In genomic region chr4:82900016-82900334, GRCh38 we compare ENCODE assay signal across 8 cellular contexts. TPM values are rescaled to one million over a fixed set of nuclear protein-coding genes. Genes with fewer than 3 reads are reported as not detected.
DNase-seq lines count a peak whose midpoint lies in the region; ATAC-seq, FAIRE-seq and TF ChIP-seq lines count a peak whose summit lies in the region.

No MANE protein-coding gene starts in this region.

- no peaks in the 10 kb centered on the region for H3K27me3 Mint-ChIP-seq in CD8-positive, alpha-beta T cell (ENCODE audit: low read depth)
- H3K27me3 Mint-ChIP-seq in progenitor cell of endocrine pancreas: no peaks in the 10 kb centered on the region

- H3K4me2 ChIP-seq in HepG2 (ENCODE audit: low read depth, low read length): peak overlapping the region; percentile 72

- TF ChIP-seq RAD21 in HepG2 (CRISPR knock-in tag; IDR thresholded peaks at IDR 0.05): no peak

- no peaks in the 10 kb centered on the region for H4K20me1 ChIP-seq in HepG2 (ENCODE audit: insufficient read depth, low read length)

- no peak overlapping the region for H3K27ac Mint-ChIP-seq in CD8-positive, alpha-beta T cell
- H3K27ac Mint-ChIP-seq in progenitor cell of endocrine pancreas: no peak overlapping the region

- intact Hi-C loops in CD8-positive, alpha-beta T cell (cut with DNase I, micrococcal nuclease): loop anchor here (1.0 to 5.0 kb wide), 11 partner anchors 9 to 613 kb away; partner anchors contain the start of genes COPS4 (in 2 of the 2), SEC31A (in 2 of the 2), COQ2 (in 1 of the 2) and ENOPH1 (in 1 of the 2)
- intact Hi-C loops in HepG2 (cut with micrococcal nuclease; ENCODE audit: unreplicated experiment): loop anchor here (2.0 kb wide), 1 partner anchor 15 kb away; no protein-coding TSS in a partner anchor

- H3K36me3 Mint-ChIP-seq in CD8-positive, alpha-beta T cell: peaks cover 16% of the 10 kb centered on the region
- H3K36me3 Mint-ChIP-seq in progenitor cell of endocrine pancreas (ENCODE audit: insufficient read depth): peaks cover 8% of the 10 kb centered on the region

- no peak for TF ChIP-seq CTCF in CD8-positive, alpha-beta T cell (IDR thresholded peaks at IDR 0.05)
- TF ChIP-seq CTCF in HepG2 (CRISPR knock-in tag; IDR thresholded peaks at IDR 0.05) (no peak), progenitor cell of endocrine pancreas (IDR thresholded peaks at IDR 0.05; ENCODE audit: unreplicated experiment) (no peak)

- peaks cover 66% of the 10 kb centered on the region for H3K79me2 ChIP-seq in HepG2 (ENCODE audit: insufficient read depth, low read length)

- POLR2A ChIA-PET in CD8-positive, alpha-beta T cell (lab: Charles Lee): interaction anchor here (0.6 to 3.0 kb wide), 12 partner anchors 9 to 555 kb away, joined by 3 to 28 read pairs (median 4); partner anchors contain the start of genes COPS4, HELQ, LIN54 and MRPS18C
- POLR2A ChIA-PET in HepG2 (lab: Yijun Ruan, JAX): interaction anchor here (1.3 to 4.3 kb wide), 9 partner anchors 8 to 470 kb away, joined by 3 to 76 read pairs (median 10); partner anchors contain the start of genes COPS4 and LIN54

- ATAC-seq in CD8-positive, alpha-beta T cell: peak; percentile 3
- peak; percentile 8 for ATAC-seq in GM21360 (IDR thresholded peaks at IDR 0.05; ENCODE audit: unreplicated experiment)
- no peak for ATAC-seq in HepG2

- H3K36me3 ChIP-seq in CD8-positive, alpha-beta T cell (ENCODE audit: insufficient read depth, low read length): no peaks in the 10 kb centered on the region
- H3K36me3 ChIP-seq in KOPT-K1 (ENCODE audit: insufficient read depth, low read length) (peaks cover 41% of the 10 kb centered on the region), HepG2 (replicated peaks in 1 of 2; ENCODE audit: control insufficient read depth in 1 of 2, insufficient read depth in 2 of 2, low read length in 2 of 2) (no peaks in the 10 kb centered on the region; a peak in 1 of 5 replicates)

- peak overlapping the region; percentile 95 for H3K9ac ChIP-seq in HepG2 (ENCODE audit: insufficient read depth, low read depth, low read length)

- in situ Hi-C loops in HepG2 (cut with HindIII; ENCODE audit: extremely low pct_ligation_motif_present, low pct_unique_long_range_greater_than_20kb): no loop called here

- no peak for DNase-seq in CD8-positive, alpha-beta T cell
- DNase-seq in amniotic epithelial cell (ENCODE audit: low read depth) (peak; percentile 38), HepG2 (ENCODE audit: low spot score) (no peak), NCI-H69 (lab: John Stamatoyannopoulos, UW) (no peak), mucosa of gallbladder (ENCODE audit: low spot score) (no peak), progenitor cell of endocrine pancreas (ENCODE audit: low spot score, unreplicated experiment) (no peak)

- CTCF ChIA-PET in CD8-positive, alpha-beta T cell (lab: Charles Lee): interaction anchor here (1.1 to 2.6 kb wide), 8 partner anchors 8 to 553 kb away, joined by 3 to 8 read pairs (median 4); partner anchors contain the start of gene LIN54
- CTCF ChIA-PET in HepG2 (lab: Yijun Ruan, JAX; ENCODE audit: low intra/inter-chr PET ratio, low total read pairs): no interaction called here

- WGBS in HepG2 (ENCODE audit: low lambda C conversion rate): 0% methylated on average over 10 of the region's 10 CpGs

- no peak overlapping the region for H3K4me3 Mint-ChIP-seq in CD8-positive, alpha-beta T cell
- no peak overlapping the region for H3K4me3 Mint-ChIP-seq in progenitor cell of endocrine pancreas (ENCODE audit: low read depth)

- BruUV-seq in HepG2 (replicated peaks; lab: Mats Ljungman, UMichigan): no TSS peak

- peak overlapping the region; percentile 84 for H3K4me3 ChIP-seq in CD8-positive, alpha-beta T cell (ENCODE audit: low read depth, low read length)
- H3K4me3 ChIP-seq in HepG2 (replicated peaks in 1 of 3; ENCODE audit: insufficient read depth in 1 of 3, low read depth in 2 of 3, low read length in 3 of 3): peak overlapping the region; percentile 77 to 88 (median 82)

- no peaks in the 10 kb centered on the region for H3K9me3 Mint-ChIP-seq in CD8-positive, alpha-beta T cell
- no peaks in the 10 kb centered on the region for H3K9me3 Mint-ChIP-seq in progenitor cell of endocrine pancreas (ENCODE audit: low read depth)

- H3K4me1 ChIP-seq in CD8-positive, alpha-beta T cell (ENCODE audit: insufficient read depth, low read length): peaks cover 30% of the 10 kb centered on the region
- peaks cover 43% of the 10 kb centered on the region for H3K4me1 ChIP-seq in HepG2 (ENCODE audit: insufficient read depth, low read length)

- H3K27ac ChIP-seq in CD8-positive, alpha-beta T cell (ENCODE audit: low read depth, low read length): peak overlapping the region; percentile 99
- H3K27ac ChIP-seq in KOPT-K1 (ENCODE audit: low read depth, low read length, poor library complexity, severe bottlenecking) (peak overlapping the region; percentile 96), HepG2 (ENCODE audit: extremely low read length, insufficient read depth, low read length) (peak overlapping the region; percentile 91)

- peaks cover 18% of the 10 kb centered on the region for H3K4me1 Mint-ChIP-seq in CD8-positive, alpha-beta T cell (ENCODE audit: low read depth)
- peaks cover 24% of the 10 kb centered on the region for H3K4me1 Mint-ChIP-seq in progenitor cell of endocrine pancreas (ENCODE audit: low read depth)

- FAIRE-seq in HepG2 (lab: Jason Lieb, UNC): no peak

- no peaks in the 10 kb centered on the region for H3K9me3 ChIP-seq in CD8-positive, alpha-beta T cell (ENCODE audit: low read length)
- H3K9me3 ChIP-seq in KOPT-K1 (ENCODE audit: insufficient read depth, low read length, poor library complexity, severe bottlenecking) (no peaks in the 10 kb centered on the region), HepG2 (ENCODE audit: low read length) (no peaks in the 10 kb centered on the region)

- peak overlapping the region; percentile 66 for H2AFZ ChIP-seq in HepG2 (ENCODE audit: low read length)

- no peaks in the 10 kb centered on the region for H3K27me3 ChIP-seq in CD8-positive, alpha-beta T cell (ENCODE audit: insufficient read depth, low read length)
- no peaks in the 10 kb centered on the region; a peak in 1 of 5 replicates for H3K27me3 ChIP-seq in HepG2 (ENCODE audit: control insufficient read depth in 1 of 2, insufficient read depth in 2 of 2, low read length in 2 of 2)

- no peak for TF ChIP-seq EP300 in HepG2 (IDR thresholded peaks at IDR 0.05; ENCODE audit: low read depth in 2 of 2, low read length in 2 of 2)
- no peak for TF ChIP-seq EP300 in HepG2 (CRISPR knock-in tag; IDR thresholded peaks at IDR 0.05; ENCODE audit: borderline replicate concordance)

- no peak for TF ChIP-seq POLR2A in HepG2 (IDR thresholded peaks at IDR 0.05; ENCODE audit: insufficient read depth in 1 of 2, low read depth in 2 of 2, low read length in 2 of 2)

RNA-seq across cellular contexts. Expression of gene THAP9, which starts 0.6 kb away (rescaled TPM):
- 1 to 10 TPM; 5.2 to 7.3 TPM for total RNA-seq in CD8-positive, alpha-beta T cell
- total RNA-seq in HepG2 (2016; rRNA removed; fragmentation: Illumina TruSeq; extraction: Trizol) (7.2 and 11.4 TPM in 2 replicates), mucosa of gallbladder (2.8 TPM), progenitor cell of endocrine pancreas (10.5 and 14.0 TPM in 2 replicates)
- total RNA-seq in HepG2 (2016; cell fraction: cytosol; rRNA removed; fragmentation: Illumina TruSeq; extraction: Trizol; ENCODE audit: low read depth): 1.2 and 2.2 TPM in 2 replicates
- 7.7 and 12.8 TPM in 2 replicates for total RNA-seq in HepG2 (2016; cell fraction: insoluble cytoplasmic fraction; rRNA removed; fragmentation: Illumina TruSeq; extraction: Trizol)
- total RNA-seq in HepG2 (2016; cell fraction: membrane; rRNA removed; fragmentation: Illumina TruSeq; extraction: Trizol): 5.3 and 5.5 TPM in 2 replicates
- total RNA-seq in HepG2 (2016; cell fraction: nucleus; rRNA removed; fragmentation: Illumina TruSeq; extraction: Trizol): 7.6 and 8.8 TPM in 2 replicates
- polyA plus RNA-seq in HepG2 (2011; rRNA removed): 4.8 and 6.0 TPM in 2 replicates
- 1.6 and 2.5 TPM in 2 replicates for polyA plus RNA-seq in HepG2 (2011; cell fraction: cytosol; rRNA removed)
- polyA plus RNA-seq in HepG2 (2011; cell fraction: nucleus; rRNA removed): 3.3 and 5.5 TPM in 2 replicates
- polyA plus RNA-seq in HepG2 (2012): 4.3 and 4.8 TPM in 2 replicates
- 0.57 and 0.67 TPM in 2 replicates for polyA plus RNA-seq in HepG2 (2016; cell fraction: cytosol; fragmentation: Illumina TruSeq; extraction: Trizol; ENCODE audit: low read depth)
- polyA plus RNA-seq in HepG2 (2016; cell fraction: insoluble cytoplasmic fraction; fragmentation: Illumina TruSeq; extraction: Trizol; ENCODE audit: low read depth): 4.5 and 7.1 TPM in 2 replicates
- 0.98 and 1.1 TPM in 2 replicates for polyA plus RNA-seq in HepG2 (2016; cell fraction: membrane; fragmentation: Illumina TruSeq; extraction: Trizol; ENCODE audit: low read depth)
- 10.1 and 11.6 TPM in 2 replicates for polyA plus RNA-seq in HepG2 (2016; cell fraction: nucleus; fragmentation: Illumina TruSeq; extraction: Trizol; ENCODE audit: insufficient read depth, low read depth)
- polyA minus RNA-seq in HepG2 (2011; rRNA and poly(A)+ RNA removed; ENCODE audit: low replicate concordance): 3.1 and 5.1 TPM in 2 replicates
- 5.0 and 5.4 TPM in 2 replicates for polyA minus RNA-seq in HepG2 (2011; cell fraction: cytosol; rRNA and poly(A)+ RNA removed)
- 12.1 and 13.3 TPM in 2 replicates for polyA minus RNA-seq in HepG2 (2011; cell fraction: nucleus; rRNA and poly(A)+ RNA removed)

RNA-seq across cellular contexts. Expression of gene SEC31A, which starts 9.0 kb away (rescaled TPM):
- 100 to 1,000 TPM; 115 to 117 TPM for total RNA-seq in CD8-positive, alpha-beta T cell
- total RNA-seq in HepG2 (2016; rRNA removed; fragmentation: Illumina TruSeq; extraction: Trizol): 231 and 351 TPM in 2 replicates
- total RNA-seq in HepG2 (2016; cell fraction: cytosol; rRNA removed; fragmentation: Illumina TruSeq; extraction: Trizol; ENCODE audit: low read depth): 153 and 165 TPM in 2 replicates
- 221 and 327 TPM in 2 replicates for total RNA-seq in HepG2 (2016; cell fraction: insoluble cytoplasmic fraction; rRNA removed; fragmentation: Illumina TruSeq; extraction: Trizol)
- 126 and 145 TPM in 2 replicates for total RNA-seq in HepG2 (2016; cell fraction: membrane; rRNA removed; fragmentation: Illumina TruSeq; extraction: Trizol)
- total RNA-seq in HepG2 (2016; cell fraction: nucleus; rRNA removed; fragmentation: Illumina TruSeq; extraction: Trizol): 296 and 335 TPM in 2 replicates
- 367 and 435 TPM in 2 replicates for polyA plus RNA-seq in HepG2 (2011; rRNA removed)
- 222 and 250 TPM in 2 replicates for polyA plus RNA-seq in HepG2 (2011; cell fraction: cytosol; rRNA removed)
- polyA plus RNA-seq in HepG2 (2011; cell fraction: nucleus; rRNA removed): 292 and 298 TPM in 2 replicates
- polyA plus RNA-seq in HepG2 (2012): 231 and 278 TPM in 2 replicates
- polyA plus RNA-seq in HepG2 (2016; cell fraction: cytosol; fragmentation: Illumina TruSeq; extraction: Trizol; ENCODE audit: low read depth): 19.0 and 23.6 TPM in 2 replicates
- polyA plus RNA-seq in HepG2 (2016; cell fraction: insoluble cytoplasmic fraction; fragmentation: Illumina TruSeq; extraction: Trizol; ENCODE audit: low read depth): 346 and 349 TPM in 2 replicates
- 56.3 and 61.4 TPM in 2 replicates for polyA plus RNA-seq in HepG2 (2016; cell fraction: membrane; fragmentation: Illumina TruSeq; extraction: Trizol; ENCODE audit: low read depth)
- 365 and 398 TPM in 2 replicates for polyA plus RNA-seq in HepG2 (2016; cell fraction: nucleus; fragmentation: Illumina TruSeq; extraction: Trizol; ENCODE audit: insufficient read depth, low read depth)
- polyA minus RNA-seq in HepG2 (2011; rRNA and poly(A)+ RNA removed; ENCODE audit: low replicate concordance): 130 and 600 TPM in 2 replicates
- polyA minus RNA-seq in HepG2 (2011; cell fraction: cytosol; rRNA and poly(A)+ RNA removed): 218 and 219 TPM in 2 replicates
- polyA minus RNA-seq in HepG2 (2011; cell fraction: nucleus; rRNA and poly(A)+ RNA removed): 778 and 787 TPM in 2 replicates
- 227 TPM for total RNA-seq in mucosa of gallbladder
- total RNA-seq in progenitor cell of endocrine pancreas: 233 and 250 TPM in 2 replicates
